Comparison of ENCODE assay signal across 32 cellular contexts in genomic region chr11:70028147-70028855, GRCh38. TPM values are rescaled to one million over a fixed set of nuclear protein-coding genes. Genes with fewer than 3 reads are reported as not detected.
"Had no signal": no experiment of that assay in that cellular context is flagged by ENCODE, and none has a peak within 500 bp of the region (broad histone marks: within the 10 kb centered on the region; RNA-seq: fewer than 3 reads in every experiment).

No MANE protein-coding gene starts in this region.

- H3K27ac ChIP-seq: esophagus squamous epithelium, neural progenitor cell, prostate gland, skin epidermis, spleen, testis, tibial artery, upper lobe of left lung, uterus had no signal

- H3K4me1 ChIP-seq: esophagus squamous epithelium, neural progenitor cell, prostate gland, spleen, upper lobe of left lung, uterus had no signal

- H3K4me3 Mint-ChIP-seq: dendritic cell treated with granulocyte-macrophage colony-stimulating factor and Interleukin-4, amounts not matched to agents 40 ng/mL and 50 ng/mL, for 4 days; mesothelial cell of epicardium; naive B cell; nephron; neural progenitor cell; stimulated activated memory B cell treated with anti-CD40 and anti-IgM and Interleukin-4, amounts not matched to agents 10 μg/mL and 1 μg/mL and 100 μg/mL, for 72 hours had no signal

- H3K36me3 Mint-ChIP-seq: mesothelial cell of epicardium; naive B cell; neural progenitor cell; stimulated activated memory B cell treated with anti-CD40 and anti-IgM and Interleukin-4, amounts not matched to agents 10 μg/mL and 1 μg/mL and 100 μg/mL, for 72 hours had no signal

- H3K36me3 ChIP-seq: esophagus squamous epithelium, heart right ventricle, neural progenitor cell, prostate gland, spleen, tibial artery, upper lobe of left lung, uterus had no signal

- DNase-seq: cerebellar nuclear complex; effector memory CD4-positive, alpha-beta T cell; erythroblast; esophagus squamous epithelium; foreskin melanocyte; glutamatergic neuron; heart right ventricle; hippocampal formation; kidney glomerular epithelial cell; left colon; left ventricle myocardium superior; mesenchymal stem cell; mucosa of descending colon; naive B cell; right cardiac atrium; stimulated activated CD4-positive, alpha-beta T cell treated with anti-CD3 and anti-CD28 coated beads, Interleukin-4, amount 100 ng/mL, for 4 hours; stimulated activated naive CD8-positive, alpha-beta T cell treated with anti-CD3 and anti-CD28 coated beads, Interleukin-15, Interleukin-2, amounts not matched to agents 100 U/mL and 50 U/mL, for 24 hours; substantia nigra; testis; tibial artery; upper lobe of left lung; uterus had no signal

- H3K4me3 ChIP-seq: esophagus squamous epithelium, heart right ventricle, lung, mucosa of descending colon, neural progenitor cell, prostate gland, skin epidermis, spleen, testis, tibial artery, upper lobe of left lung, uterus had no signal

- H3K9me3 ChIP-seq: esophagus squamous epithelium, mucosa of descending colon, prostate gland, testis, tibial artery, upper lobe of left lung, uterus had no signal

- ATAC-seq: left colon; left ventricle myocardium superior; mucosa of descending colon; stimulated activated memory B cell treated with anti-CD40 and anti-IgM and Interleukin-4, amounts not matched to agents 10 μg/mL and 1 μg/mL and 100 μg/mL, for 72 hours; stimulated activated naive CD8-positive, alpha-beta T cell treated with anti-CD3 and anti-CD28 coated beads, Interleukin-15, Interleukin-2, amounts not matched to agents 100 U/mL and 50 U/mL, for 24 hours had no signal

- H3K27ac Mint-ChIP-seq: dendritic cell treated with granulocyte-macrophage colony-stimulating factor and Interleukin-4, amounts not matched to agents 40 ng/mL and 50 ng/mL, for 4 days; mesothelial cell of epicardium; nephron; neural progenitor cell; stimulated activated memory B cell treated with anti-CD40 and anti-IgM and Interleukin-4, amounts not matched to agents 10 μg/mL and 1 μg/mL and 100 μg/mL, for 72 hours had no signal

- H3K4me1 Mint-ChIP-seq: naive B cell; stimulated activated memory B cell treated with anti-CD40 and anti-IgM and Interleukin-4, amounts not matched to agents 10 μg/mL and 1 μg/mL and 100 μg/mL, for 72 hours had no signal

- H2AFZ ChIP-seq: neural progenitor cell had no signal

- H3K9ac ChIP-seq: neural progenitor cell had no signal

- H3K9me3 Mint-ChIP-seq: dendritic cell treated with granulocyte-macrophage colony-stimulating factor and Interleukin-4, amounts not matched to agents 40 ng/mL and 50 ng/mL, for 4 days; stimulated activated memory B cell treated with anti-CD40 and anti-IgM and Interleukin-4, amounts not matched to agents 10 μg/mL and 1 μg/mL and 100 μg/mL, for 72 hours had no signal

- H3K27me3 ChIP-seq: heart right ventricle, neural progenitor cell, testis, tibial artery, upper lobe of left lung, uterus had no signal

- H3K4me2 ChIP-seq: neural progenitor cell had no signal

RNA-seq across cellular contexts. Expression of gene ANO1, which starts 49.8 kb away (rescaled TPM):
- total RNA-seq: osteoblast had no signal
